In genomic region chr5:178434016-178434761, GRCh38 we compare ENCODE assay signal across 15 cellular contexts.
A peak's percentile ranks its signal among the peaks of the same experiment; 100 is the strongest.
DNase-seq lines count a peak whose midpoint lies in the region; ATAC-seq and TF ChIP-seq lines count a peak whose summit lies in the region.
"Had no signal": no experiment of that assay in that cellular context is flagged by ENCODE, and none has a peak within 500 bp of the region (broad histone marks: within the 10 kb centered on the region; RNA-seq: fewer than 3 reads in every experiment).

No MANE protein-coding gene starts in this region.

- no peak overlapping the region for H3K4me2 ChIP-seq in neuronal stem cell (ENCODE audit: insufficient read depth, low read length, poor library complexity, severe bottlenecking)
- H3K4me2 ChIP-seq: GM23338 had no signal

- H2BK15ac ChIP-seq in neuronal stem cell (ENCODE audit: low read length): peak overlapping the region; percentile 25

- H2AK5ac ChIP-seq in neuronal stem cell (ENCODE audit: low read depth, low read length): peak overlapping the region; percentile 34

- 91% methylated on average over 13 of the region's 13 CpGs for WGBS in right cardiac atrium
- WGBS in neuronal stem cell (ENCODE audit: extremely low coverage in 2 of 2, insufficient read length in 2 of 2, insufficient replicate concordance in 1 of 2), 2 donors: no CpG with 5 or more reads among the region's 13 CpGs
- 92 to 94% methylated on average over 13 of the region's 13 CpGs for WGBS in aorta, 2 donors

- intact Hi-C loops in Right ventricle myocardium inferior (cut with DNase I): no loop called here
- intact Hi-C loops in right cardiac atrium (cut with DNase I): no loop called here
- intact Hi-C loops in aorta (cut with DNase I): no loop called here
- intact Hi-C loops in activated T-helper 1 cell treated with anti-CD3 and anti-CD28 coated beads, Interleukin-12 subunit alpha, Interleukin-12 subunit beta, Interleukin-2, Interleukin-4 antibody, amounts not matched to agents 30 ng/mL and 10 ng/mL and 1 ng/mL, durations not matched to agents 14 hours and 24 hours and 36 hours (cut with micrococcal nuclease): no loop called here

- no peak overlapping the region for H3K14ac ChIP-seq in neuronal stem cell (ENCODE audit: low read length)

- H2BK12ac ChIP-seq in neuronal stem cell (ENCODE audit: low read length): no peak overlapping the region

- no peak overlapping the region for H3K27ac Mint-ChIP-seq in activated T-helper 1 cell treated with anti-CD3 and anti-CD28 coated beads, Interleukin-12 subunit alpha, Interleukin-12 subunit beta, Interleukin-2, Interleukin-4 antibody, amounts not matched to agents 30 ng/mL and 10 ng/mL and 1 ng/mL, durations not matched to agents 14 hours and 24 hours and 36 hours
- H3K27ac Mint-ChIP-seq: CD4-positive, alpha-beta T cell; GM23338; HFFc6 had no signal

- H3K4ac ChIP-seq in neuronal stem cell (ENCODE audit: low read length): peak overlapping the region; percentile 61

- H3K27me3 Mint-ChIP-seq in activated T-helper 1 cell treated with anti-CD3 and anti-CD28 coated beads, Interleukin-12 subunit alpha, Interleukin-12 subunit beta, Interleukin-2, Interleukin-4 antibody, amounts not matched to agents 30 ng/mL and 10 ng/mL and 1 ng/mL, durations not matched to agents 14 hours and 24 hours and 36 hours (ENCODE audit: insufficient read depth): no peaks in the 10 kb centered on the region
- H3K27me3 Mint-ChIP-seq: CD4-positive, alpha-beta T cell had no signal

- H2BK120ac ChIP-seq in neuronal stem cell (ENCODE audit: low read depth, low read length): no peak overlapping the region

- no peak overlapping the region for H4K8ac ChIP-seq in neuronal stem cell (ENCODE audit: low read depth, low read length)

- H3K27ac ChIP-seq in right cardiac atrium (ENCODE audit: low read length) (no peak overlapping the region), coronary artery (no peak overlapping the region), neuronal stem cell (replicated peaks; ENCODE audit: low read length) (no peak overlapping the region), aorta (ENCODE audit: low read depth in 1 of 2, low read length in 2 of 2) (no peak overlapping the region)

- no peaks in the 10 kb centered on the region for H3K4me1 Mint-ChIP-seq in activated T-helper 1 cell treated with anti-CD3 and anti-CD28 coated beads, Interleukin-12 subunit alpha, Interleukin-12 subunit beta, Interleukin-2, Interleukin-4 antibody, amounts not matched to agents 30 ng/mL and 10 ng/mL and 1 ng/mL, durations not matched to agents 14 hours and 24 hours and 36 hours (ENCODE audit: low read depth)

- no peak overlapping the region for H2BK5ac ChIP-seq in neuronal stem cell (ENCODE audit: low read length)

- no peaks in the 10 kb centered on the region for H3K9me3 ChIP-seq in right cardiac atrium (ENCODE audit: control insufficient read depth, low read length)
- H3K9me3 ChIP-seq in neuronal stem cell (replicated peaks in 1 of 2; ENCODE audit: control insufficient read depth in 2 of 2, insufficient read depth in 1 of 2, low read depth in 1 of 2, low read length in 2 of 2): peaks cover 0 to 3% of the 10 kb centered on the region in 2 donors
- no peaks in the 10 kb centered on the region for H3K9me3 ChIP-seq in aorta (ENCODE audit: control insufficient read depth, low read length)

- H3K4me1 ChIP-seq in right cardiac atrium (ENCODE audit: control insufficient read depth, insufficient read depth, low read length): peaks cover under 1% of the 10 kb centered on the region
- peaks cover 4 to 7% of the 10 kb centered on the region in 2 donors for H3K4me1 ChIP-seq in neuronal stem cell (ENCODE audit: control insufficient read depth in 2 of 2, insufficient read depth in 1 of 2, low read depth in 1 of 2, low read length in 2 of 2)
- H3K4me1 ChIP-seq in aorta (ENCODE audit: control insufficient read depth in 1 of 2, insufficient read depth in 2 of 2, low read length in 2 of 2): no peaks in the 10 kb centered on the region

- H4K91ac ChIP-seq in neuronal stem cell (ENCODE audit: low read depth, low read length, poor library complexity): no peak overlapping the region

- DNase-seq in Right ventricle myocardium inferior (ENCODE audit: missing footprints): no peak
- DNase-seq in right cardiac atrium: no peak
- peak; percentile 62 for DNase-seq in coronary artery (ENCODE audit: low spot score)
- DNase-seq in neuronal stem cell (ENCODE audit: low spot score): no peak
- DNase-seq in aorta: peak; percentile 37 to 44
- no peak for DNase-seq in NCI-H345 (lab: John Stamatoyannopoulos, UW)
- DNase-seq in activated T-helper 1 cell treated with anti-CD3 and anti-CD28 coated beads, Interleukin-12 subunit alpha, Interleukin-12 subunit beta, Interleukin-2, Interleukin-4 antibody, amounts not matched to agents 30 ng/mL and 10 ng/mL and 1 ng/mL, durations not matched to agents 14 hours and 24 hours and 36 hours (ENCODE audit: low spot score): no peak
- DNase-seq: Calu3, HFFc6, MV-4-11, NCI-H1436, NCI-H524 had no signal

- H3K18ac ChIP-seq in neuronal stem cell (ENCODE audit: low read length): peak overlapping the region; percentile 81

- no peak overlapping the region for H3K4me3 Mint-ChIP-seq in activated T-helper 1 cell treated with anti-CD3 and anti-CD28 coated beads, Interleukin-12 subunit alpha, Interleukin-12 subunit beta, Interleukin-2, Interleukin-4 antibody, amounts not matched to agents 30 ng/mL and 10 ng/mL and 1 ng/mL, durations not matched to agents 14 hours and 24 hours and 36 hours
- H3K4me3 Mint-ChIP-seq: CD4-positive, alpha-beta T cell; GM23338; HFFc6 had no signal

- H3K4me3 ChIP-seq in right cardiac atrium (ENCODE audit: low read length): no peak overlapping the region
- peak overlapping the region; percentile 6 for H3K4me3 ChIP-seq in coronary artery
- H3K4me3 ChIP-seq in neuronal stem cell (ENCODE audit: low read length in 2 of 2): no peak overlapping the region
- H3K4me3 ChIP-seq in aorta (ENCODE audit: low read length in 2 of 2): no peak overlapping the region
- H3K4me3 ChIP-seq: GM23338 had no signal

- H3K79me1 ChIP-seq in neuronal stem cell (ENCODE audit: low read depth, low read length): no peaks in the 10 kb centered on the region

- no peak overlapping the region for H3K9ac ChIP-seq in neuronal stem cell (ENCODE audit: low read depth, low read length, poor library complexity)

- ATAC-seq in Right ventricle myocardium inferior: peak; percentile 4
- no peak for ATAC-seq in right cardiac atrium
- no peak for ATAC-seq in aorta (ENCODE audit: low FRiP score)
- no peak for ATAC-seq in GM18502 (IDR thresholded peaks at IDR 0.05; ENCODE audit: poor library complexity, unreplicated experiment)
- ATAC-seq: GM23338 had no signal

- H3K9me3 Mint-ChIP-seq in activated T-helper 1 cell treated with anti-CD3 and anti-CD28 coated beads, Interleukin-12 subunit alpha, Interleukin-12 subunit beta, Interleukin-2, Interleukin-4 antibody, amounts not matched to agents 30 ng/mL and 10 ng/mL and 1 ng/mL, durations not matched to agents 14 hours and 24 hours and 36 hours: no peaks in the 10 kb centered on the region
- H3K9me3 Mint-ChIP-seq: CD4-positive, alpha-beta T cell had no signal

- no peak overlapping the region for H3K23ac ChIP-seq in neuronal stem cell (ENCODE audit: low read depth, low read length, poor library complexity)

- no peak overlapping the region for H2AFZ ChIP-seq in neuronal stem cell (ENCODE audit: low read length)
- H2AFZ ChIP-seq: GM23338 had no signal

- no peak for TF ChIP-seq CTCF in coronary artery (IDR thresholded peaks at IDR 0.05)

- no peaks in the 10 kb centered on the region for H3K36me3 Mint-ChIP-seq in activated T-helper 1 cell treated with anti-CD3 and anti-CD28 coated beads, Interleukin-12 subunit alpha, Interleukin-12 subunit beta, Interleukin-2, Interleukin-4 antibody, amounts not matched to agents 30 ng/mL and 10 ng/mL and 1 ng/mL, durations not matched to agents 14 hours and 24 hours and 36 hours (ENCODE audit: low read depth)

- H3K36me3 ChIP-seq in neuronal stem cell (replicated peaks in 1 of 2; ENCODE audit: control insufficient read depth in 2 of 2, insufficient read depth in 2 of 2, low read length in 2 of 2): no peaks in the 10 kb centered on the region
- no peaks in the 10 kb centered on the region for H3K36me3 ChIP-seq in aorta (ENCODE audit: control insufficient read depth in 1 of 2, insufficient read depth in 2 of 2, low read length in 1 of 2)

- H3K27me3 ChIP-seq in right cardiac atrium (ENCODE audit: control insufficient read depth, insufficient read depth): no peaks in the 10 kb centered on the region
- no peaks in the 10 kb centered on the region for H3K27me3 ChIP-seq in neuronal stem cell (ENCODE audit: control insufficient read depth in 3 of 3, insufficient read depth in 3 of 3, low read depth in 1 of 3, low read length in 3 of 3)
- H3K27me3 ChIP-seq in aorta (ENCODE audit: control insufficient read depth in 1 of 2, insufficient read depth in 2 of 2, low read length in 1 of 2): no peaks in the 10 kb centered on the region

Comparison
In these comparisons a context has a peak if more than half of its experiments do, and no peak if none do; other contexts are left out.
1. DNase-seq: peak in coronary artery (single experiment) and aorta (2 of 2); none in Right ventricle myocardium inferior (single experiment), right cardiac atrium (0 of 3), neuronal stem cell (single experiment), NCI-H345 (single experiment) and activated T-helper 1 cell treated with anti-CD3 and anti-CD28 coated beads, Interleukin-12 subunit alpha, Interleukin-12 subunit beta, Interleukin-2, Interleukin-4 antibody, amounts not matched to agents 30 ng/mL and 10 ng/mL and 1 ng/mL, durations not matched to agents 14 hours and 24 hours and 36 hours (single experiment).